8 cellular contexts compared by ENCODE assay signal in genomic region chr19:11091343-11092153, GRCh38. TPM values are rescaled to one million over a fixed set of nuclear protein-coding genes. Genes with fewer than 3 reads are reported as not detected.
A peak's percentile ranks its signal among the peaks of the same experiment; 100 is the strongest.
DNase-seq lines count a peak whose midpoint lies in the region; ATAC-seq and TF ChIP-seq lines count a peak whose summit lies in the region.

No MANE protein-coding gene starts in this region.

- BruUV-seq in PC-3 (replicated peaks; lab: Mats Ljungman, UMichigan), result TSS peak; percentile 66

- H4K20me1 ChIP-seq in PC-3 (ENCODE audit: low read length), result peaks cover 34% of the 10 kb centered on the region

- no peak overlapping the region for H2AFZ ChIP-seq in PC-3 (ENCODE audit: low read length)

- ATAC-seq in PC-3 (peak; percentile 5), HG02970 (IDR thresholded peaks at IDR 0.05; ENCODE audit: low FRiP score, unreplicated experiment) (no peak), HG02588 (IDR thresholded peaks at IDR 0.05; ENCODE audit: unreplicated experiment) (no peak)

- no peaks in the 10 kb centered on the region for H3K27me3 ChIP-seq in PC-3 (ENCODE audit: low read length)

- TF ChIP-seq CTCF in PC-3 (conservative IDR thresholded peaks at IDR 0.05; ENCODE audit: low read depth, low read length) (no peak), foreskin fibroblast (IDR thresholded peaks at IDR 0.05; ENCODE audit: low read depth, low read length) (no peak)

- H3K9ac ChIP-seq in PC-3 (ENCODE audit: low read length), result peak overlapping the region; percentile 98

- H3K36me3 ChIP-seq in PC-3 (ENCODE audit: low read depth, low read length), result peaks cover 37% of the 10 kb centered on the region

- CTCF ChIA-PET in PC-3 (lab: Charles Lee), result no interaction called here

- H3K4me3 ChIP-seq in GM08714 (ENCODE audit: low read length) (peak overlapping the region; percentile 93), PC-3 (ENCODE audit: low read length) (peak overlapping the region; percentile 98), foreskin fibroblast (ENCODE audit: low read depth in 1 of 2, low read length in 2 of 2) (peak overlapping the region; percentile 76 to 90)

- H3F3A ChIP-seq in PC-3 (ENCODE audit: low read length, unreplicated experiment), result peaks cover 23% of the 10 kb centered on the region

- H3K27ac ChIP-seq in PC-3 (ENCODE audit: low read length), result peak overlapping the region; percentile 93

- POLR2A ChIA-PET in PC-3 (lab: Charles Lee; ENCODE audit: unreplicated experiment), result interaction anchor here (1.1 kb wide), 1 partner anchor 56 kb away, joined by 7 read pairs; no protein-coding TSS in a partner anchor

- intact Hi-C loops in PC-3 (cut with micrococcal nuclease), result loop anchor here (5.0 kb wide), 1 partner anchor 154 kb away; no protein-coding TSS in a partner anchor

- peaks cover 49% of the 10 kb centered on the region for H3K4me1 ChIP-seq in PC-3 (ENCODE audit: insufficient read depth, low read length)

- H3K4me2 ChIP-seq in PC-3 (ENCODE audit: low read length), result peak overlapping the region; percentile 99

- no peaks in the 10 kb centered on the region for H3K9me3 ChIP-seq in PC-3 (ENCODE audit: low read length)

- no peaks in the 10 kb centered on the region for H3K9me2 ChIP-seq in PC-3 (replicated peaks; ENCODE audit: low read length)

- DNase-seq in PC-3 (peak; percentile 99), foreskin fibroblast (peak; percentile 77 to 78), non-pigmented ciliary epithelial cell (ENCODE audit: low read depth) (peak; percentile 84), NCI-H69 (lab: John Stamatoyannopoulos, UW) (no peak)
- peak; percentile 52 for DNase-seq in activated effector memory CD4-positive, alpha-beta T cell treated with Interleukin-2 at 50 U/mL for 16 hours

- H3K79me2 ChIP-seq in PC-3 (ENCODE audit: low read length), result peaks cover 66% of the 10 kb centered on the region

RNA-seq across cellular contexts. Expression of gene LDLR, which starts 2.3 kb away (rescaled TPM):
- total RNA-seq in PC-3 (2014; rRNA removed), result 302 and 349 TPM in 2 replicates
